In the genomic region with DNA sequence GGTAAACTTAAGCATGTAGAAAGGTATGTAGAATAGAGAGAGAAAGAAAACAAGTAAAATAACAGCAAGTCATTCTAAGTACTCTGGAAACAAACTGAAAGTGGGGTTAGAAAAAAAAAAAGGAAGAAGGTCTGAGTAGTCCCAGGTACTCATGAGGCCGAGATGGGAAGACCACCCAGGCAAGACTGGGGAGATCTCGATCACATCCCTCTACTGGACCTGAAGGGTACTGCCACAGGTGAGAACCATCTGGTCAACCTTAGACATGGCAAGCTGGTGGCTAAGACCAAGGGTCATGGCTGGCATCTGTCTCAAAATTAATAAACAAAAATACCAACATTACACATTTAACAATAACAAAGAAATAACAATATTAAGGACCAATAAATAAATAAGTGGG, we compare ENCODE assay signal across 14 cellular contexts. TPM values are rescaled to one million over a fixed set of nuclear protein-coding genes. Genes with fewer than 3 reads are reported as not detected.
DNase-seq lines count a peak whose midpoint lies in the region; ATAC-seq, FAIRE-seq and TF ChIP-seq lines count a peak whose summit lies in the region.
"Had no signal": no experiment of that assay in that cellular context is flagged by ENCODE, and none has a peak within 500 bp of the region (broad histone marks: within the 10 kb centered on the region; RNA-seq: fewer than 3 reads in every experiment).

No MANE protein-coding gene starts in this region.

- TF ChIP-seq CTCF in GM23338 (conservative IDR thresholded peaks at IDR 0.05; ENCODE audit: low read depth in 2 of 2), result peak; percentile 41 to 57
- TF ChIP-seq CTCF in WERI-Rb-1 (IDR thresholded peaks at IDR 0.05; ENCODE audit: low read depth, low read length), result peak; percentile 49
- TF ChIP-seq CTCF in keratinocyte (optimal IDR thresholded peaks at IDR 0.05 in 1 of 3, IDR thresholded peaks at IDR 0.05 in 1 of 3, conservative IDR thresholded peaks at IDR 0.05 in 1 of 3; ENCODE audit: extremely low read depth in 1 of 3, insufficient read depth in 2 of 3, low read length in 3 of 3), result peak in 2 of 3 experiments; percentile 19 to 25
- no peak for TF ChIP-seq CTCF in RWPE1 (conservative IDR thresholded peaks at IDR 0.05; ENCODE audit: low read depth)

- POLR2A ChIA-PET in RWPE1 (lab: Yijun Ruan, JAX; ENCODE audit: low non-redundant PET), result no interaction called here

- H2AFZ ChIP-seq in GM23338, result no peak overlapping the region
- no peak overlapping the region for H2AFZ ChIP-seq in keratinocyte (ENCODE audit: control insufficient read depth, low read length)

- H3K36me3 ChIP-seq in GM23338 (ENCODE audit: insufficient read depth) (peaks cover 8% of the 10 kb centered on the region), WERI-Rb-1 (no peaks in the 10 kb centered on the region), keratinocyte (ENCODE audit: control insufficient read depth in 2 of 2, extremely low read depth in 1 of 2, insufficient read depth in 2 of 2, low read length in 2 of 2) (no peaks in the 10 kb centered on the region)

- H3K9ac ChIP-seq in keratinocyte (ENCODE audit: control insufficient read depth, extremely low read depth, insufficient read depth, low read length), result no peak overlapping the region

- peaks cover 68% of the 10 kb centered on the region for H3K9me3 Mint-ChIP-seq in GM23338

- no peak overlapping the region for H3K27ac Mint-ChIP-seq in GM23338
- H3K27ac Mint-ChIP-seq: activated naive CD4-positive, alpha-beta T cell treated with anti-CD3 and anti-CD28 coated beads for 36 hours; nephron had no signal

- H3K4me1 ChIP-seq in GM23338 (ENCODE audit: insufficient read depth), result no peaks in the 10 kb centered on the region
- no peaks in the 10 kb centered on the region for H3K4me1 ChIP-seq in keratinocyte (ENCODE audit: control insufficient read depth, extremely low read depth, insufficient read depth, low read length)

- H3K4me3 Mint-ChIP-seq in GM23338, result no peak overlapping the region
- H3K4me3 Mint-ChIP-seq: activated naive CD4-positive, alpha-beta T cell treated with anti-CD3 and anti-CD28 coated beads for 36 hours; nephron had no signal

- H3K79me2 ChIP-seq in GM23338 (replicated peaks; ENCODE audit: insufficient read depth) (no peaks in the 10 kb centered on the region), keratinocyte (ENCODE audit: control insufficient read depth, insufficient read depth, low read length) (no peaks in the 10 kb centered on the region)

- no peaks in the 10 kb centered on the region for H4K20me1 ChIP-seq in GM23338 (replicated peaks; ENCODE audit: insufficient read depth)
- H4K20me1 ChIP-seq in keratinocyte (ENCODE audit: control insufficient read depth, extremely low read depth, insufficient read depth, low read length), result no peaks in the 10 kb centered on the region

- no peaks in the 10 kb centered on the region for H3K9me1 ChIP-seq in keratinocyte (ENCODE audit: control insufficient read depth, extremely low read depth, insufficient read depth, low read length)

- H3K36me3 Mint-ChIP-seq in GM23338 (ENCODE audit: low read depth), result peaks cover 33% of the 10 kb centered on the region

- no peaks in the 10 kb centered on the region for H3K27me3 Mint-ChIP-seq in GM23338 (ENCODE audit: insufficient read depth, low read depth, poor library complexity)

- H3K27ac ChIP-seq in GM23338 (ENCODE audit: low read depth) (no peak overlapping the region), WERI-Rb-1 (no peak overlapping the region), keratinocyte (ENCODE audit: control insufficient read depth, insufficient read depth, low read length) (no peak overlapping the region), RWPE1 (no peak overlapping the region)
- H3K27ac ChIP-seq: dorsolateral prefrontal cortex had no signal

- dilution Hi-C loops in keratinocyte (cut with MboI; ENCODE audit: extremely low pct_ligation_motif_present, low sequenced_read_pairs), result no loop called here

- peak; percentile 74 for ATAC-seq in GM23338
- no peak for ATAC-seq in GM19023 (IDR thresholded peaks at IDR 0.05; ENCODE audit: unreplicated experiment)

- H3K4me2 ChIP-seq in GM23338 (no peak overlapping the region), keratinocyte (ENCODE audit: control insufficient read depth, extremely low read depth, insufficient read depth, low read depth, low read length) (no peak overlapping the region)

- no peaks in the 10 kb centered on the region for H3K4me1 Mint-ChIP-seq in GM23338
- H3K4me1 Mint-ChIP-seq: nephron had no signal

- H3K9me2 ChIP-seq in GM23338 (ENCODE audit: insufficient read depth), result peaks cover 7% of the 10 kb centered on the region

- H3K27me3 ChIP-seq in GM23338 (ENCODE audit: insufficient read depth) (no peaks in the 10 kb centered on the region), WERI-Rb-1 (ENCODE audit: insufficient read depth, low read depth, severe bottlenecking) (no peaks in the 10 kb centered on the region), keratinocyte (ENCODE audit: control insufficient read depth, extremely low read depth, insufficient read depth, low read length) (no peaks in the 10 kb centered on the region)
- H3K27me3 ChIP-seq: dorsolateral prefrontal cortex had no signal

- H3K9me3 ChIP-seq in WERI-Rb-1 (ENCODE audit: severe bottlenecking) (peaks cover 21% of the 10 kb centered on the region), keratinocyte (ENCODE audit: control insufficient read depth, low read depth, low read length) (peaks cover 9% of the 10 kb centered on the region)

- CTCF ChIA-PET in RWPE1 (lab: Yijun Ruan, JAX), result no interaction called here

- FAIRE-seq in keratinocyte (lab: Jason Lieb, UNC), result no peak
- FAIRE-seq: RCC 7860 had no signal

- H3K4me3 ChIP-seq in GM23338 (no peak overlapping the region), WERI-Rb-1 (ENCODE audit: low read depth, low read length) (no peak overlapping the region), keratinocyte (ENCODE audit: control insufficient read depth in 2 of 3, extremely low read depth in 1 of 3, insufficient read depth in 2 of 3, low read depth in 1 of 3, low read length in 3 of 3) (no peak overlapping the region)
- H3K4me3 ChIP-seq: dorsolateral prefrontal cortex had no signal

- no peaks in the 10 kb centered on the region for H3F3A ChIP-seq in GM23338 (replicated peaks; ENCODE audit: low read depth)

- DNase-seq in COR-L47 (lab: John Stamatoyannopoulos, UW) (peak; percentile 1), GM23338 (ENCODE audit: low spot score) (peak; percentile 79), WERI-Rb-1 (peak; percentile 21), keratinocyte (ENCODE audit: low read depth, low spot score) (no peak), DMS153 treated with DMSO at 0.1 percent for 48 hours (lab: John Stamatoyannopoulos, UW; ENCODE audit: unreplicated experiment) (no peak), RWPE1 (ENCODE audit: low spot score) (no peak)
- DNase-seq: activated naive CD4-positive, alpha-beta T cell treated with anti-CD3 and anti-CD28 coated beads for 36 hours; dorsolateral prefrontal cortex; GDM1; NCI-H1105; stimulated activated naive CD4-positive, alpha-beta T cell treated with Interleukin-2 at 50 U/mL for 16 hours had no signal

TF ChIP-seq in GM23338, 12 proteins besides CTCF, POLR2A, EP300 and RAD21 (continues in another document):
- no peak for TF ChIP-seq POLR2AphosphoS5 (IDR thresholded peaks at IDR 0.05; ENCODE audit: low read depth)
- TF ChIP-seq JUNB (IDR thresholded peaks at IDR 0.05; ENCODE audit: unreplicated experiment), result no peak
- TF ChIP-seq EZH2phosphoT487 (IDR thresholded peaks at IDR 0.05; ENCODE audit: unreplicated experiment), result no peak
- TF ChIP-seq, protein P1, sequence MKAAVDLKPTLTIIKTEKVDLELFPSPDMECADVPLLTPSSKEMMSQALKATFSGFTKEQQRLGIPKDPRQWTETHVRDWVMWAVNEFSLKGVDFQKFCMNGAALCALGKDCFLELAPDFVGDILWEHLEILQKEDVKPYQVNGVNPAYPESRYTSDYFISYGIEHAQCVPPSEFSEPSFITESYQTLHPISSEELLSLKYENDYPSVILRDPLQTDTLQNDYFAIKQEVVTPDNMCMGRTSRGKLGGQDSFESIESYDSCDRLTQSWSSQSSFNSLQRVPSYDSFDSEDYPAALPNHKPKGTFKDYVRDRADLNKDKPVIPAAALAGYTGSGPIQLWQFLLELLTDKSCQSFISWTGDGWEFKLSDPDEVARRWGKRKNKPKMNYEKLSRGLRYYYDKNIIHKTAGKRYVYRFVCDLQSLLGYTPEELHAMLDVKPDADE (IDR thresholded peaks at IDR 0.05), result no peak
- TF ChIP-seq ZNF331 (CRISPR knock-in tag; IDR thresholded peaks at IDR 0.05; ENCODE audit: low read depth), result no peak
- TF ChIP-seq ZNF114 (CRISPR knock-in tag; IDR thresholded peaks at IDR 0.05), result no peak
- no peak for TF ChIP-seq CREB1 (CRISPR knock-in tag; IDR thresholded peaks at IDR 0.05; ENCODE audit: low read depth)
- TF ChIP-seq EZH2 (IDR thresholded peaks at IDR 0.05; ENCODE audit: low read depth, unreplicated experiment), result no peak
- TF ChIP-seq STAT1 (IDR thresholded peaks at IDR 0.05; ENCODE audit: unreplicated experiment), result no peak

RNA-seq across cellular contexts. Expression of a gene that starts 36.3 kb away (rescaled TPM):
- 77.5 and 85.3 TPM in 2 replicates for total RNA-seq in GM23338 (2014; rRNA removed; shearing (Covaris generic))
- 33.8 and 35.4 TPM in 2 replicates for polyA plus RNA-seq in GM23338 (2016; fragmentation: Nextera tagmentation; extraction: Ambion mirVana)
- polyA plus RNA-seq in keratinocyte, result 1.7 to 2.9 TPM (median 2.6 TPM) in 3 replicates
- 1.9 TPM for polyA plus RNA-seq in keratinocyte (2011; ENCODE audit: low read depth)
- 0.42 and 1.2 TPM in 2 replicates for polyA plus RNA-seq in keratinocyte (2011; cell fraction: cytosol; rRNA removed)
- 2.5 and 3.0 TPM in 2 replicates for polyA plus RNA-seq in keratinocyte (2011; cell fraction: nucleus; rRNA removed)
- 0.69 and 1.5 TPM in 2 replicates for polyA plus RNA-seq in keratinocyte (2012; ENCODE audit: low replicate concordance)
- polyA minus RNA-seq in keratinocyte, result 7.2 to 17.9 TPM (median 10.5 TPM) in 3 replicates
- polyA minus RNA-seq in keratinocyte (2011; cell fraction: cytosol; rRNA and poly(A)+ RNA removed), result 5.4 TPM
- 6.8 and 13.7 TPM in 2 replicates for polyA minus RNA-seq in keratinocyte (2011; cell fraction: nucleus; rRNA and poly(A)+ RNA removed)

Comparison
In these comparisons a context has a peak if more than half of its experiments do, and no peak if none do; other contexts are left out.
1. DNase-seq: peak in COR-L47 (single experiment), GM23338 (single experiment) and WERI-Rb-1 (single experiment); none in keratinocyte (single experiment), DMS153 treated with DMSO at 0.1 percent for 48 hours (single experiment) and RWPE1 (single experiment).